22 cellular contexts compared by ENCODE assay signal in genomic region chr2:130251865-130252620, GRCh38. TPM values are rescaled to one million over a fixed set of nuclear protein-coding genes. Genes with fewer than 3 reads are reported as not detected.
A peak's percentile ranks its signal among the peaks of the same experiment; 100 is the strongest.
DNase-seq lines count a peak whose midpoint lies in the region; ATAC-seq, FAIRE-seq and TF ChIP-seq lines count a peak whose summit lies in the region.
"Had no signal": no experiment of that assay in that cellular context is flagged by ENCODE, and none has a peak within 500 bp of the region (broad histone marks: within the 10 kb centered on the region; RNA-seq: fewer than 3 reads in every experiment).

No MANE protein-coding gene starts in this region.

- H3K9me3 ChIP-seq in kidney (ENCODE audit: control insufficient read depth in 1 of 2, low read length in 2 of 2), result no peaks in the 10 kb centered on the region
- H3K9me3 ChIP-seq: neutrophil had no signal

- H3K27me3 Mint-ChIP-seq in activated naive CD8-positive, alpha-beta T cell treated with anti-CD3 and anti-CD28 coated beads, Interleukin-2, amount 50 U/mL, for 24 hours, result peaks cover 40% of the 10 kb centered on the region
- peaks cover 61% of the 10 kb centered on the region for H3K27me3 Mint-ChIP-seq in activated naive CD8-positive, alpha-beta T cell treated with anti-CD3 and anti-CD28 coated beads for 36 hours

- DNase-seq in activated naive CD8-positive, alpha-beta T cell treated with anti-CD3 and anti-CD28 coated beads, Interleukin-2, amount 50 U/mL, for 24 hours, result no peak
- no peak for DNase-seq in activated naive CD8-positive, alpha-beta T cell treated with anti-CD3 and anti-CD28 coated beads for 36 hours
- peak; percentile 10 for DNase-seq in dermis blood vessel endothelial cell
- peak; percentile 66 for DNase-seq in kidney
- DNase-seq in stimulated activated effector memory CD8-positive, alpha-beta T cell treated with anti-CD3 and anti-CD28 coated beads, Interleukin-12 subunit alpha, Interleukin-12 subunit beta, amount 100 ng/mL, for 72 hours (ENCODE audit: low spot score in 2 of 2), result no peak
- DNase-seq in GM10266 (ENCODE audit: extremely low spot score), result no peak
- DNase-seq in amygdala (lab: John Stamatoyannopoulos, UW), result no peak
- DNase-seq in 8988T, result no peak
- DNase-seq: activated T-cell treated with anti-CD3 and anti-CD28 coated beads, Interleukin-2, amount 50 U/mL, for 24 hours; central memory CD4-positive, alpha-beta T cell; endodermal cell; NCI-H1436; NCI-H510A; stimulated activated naive CD4-positive, alpha-beta T cell treated with Interleukin-2 at 50 U/mL for 16 hours had no signal

- no peak for FAIRE-seq in kidney (lab: Jason Lieb, UNC)

- no peaks in the 10 kb centered on the region for H3K9me3 Mint-ChIP-seq in activated naive CD8-positive, alpha-beta T cell treated with anti-CD3 and anti-CD28 coated beads, Interleukin-2, amount 50 U/mL, for 24 hours
- H3K9me3 Mint-ChIP-seq in activated naive CD8-positive, alpha-beta T cell treated with anti-CD3 and anti-CD28 coated beads for 36 hours, result no peaks in the 10 kb centered on the region
- no peaks in the 10 kb centered on the region for H3K9me3 Mint-ChIP-seq in stimulated activated effector memory CD8-positive, alpha-beta T cell treated with anti-CD3 and anti-CD28 coated beads, Interleukin-12 subunit alpha, Interleukin-12 subunit beta, amount 100 ng/mL, for 72 hours
- H3K9me3 Mint-ChIP-seq: activated naive CD4-positive, alpha-beta T cell treated with anti-CD3 and anti-CD28 coated beads, Interleukin-2, amount 50 U/mL, for 72 hours; activated T-cell treated with anti-CD3 and anti-CD28 coated beads, Interleukin-2, amount 50 U/mL, for 24 hours; endodermal cell had no signal

- intact Hi-C loops in kidney (cut with DNase I), result no loop called here

- peak; percentile 42 for ATAC-seq in activated naive CD8-positive, alpha-beta T cell treated with anti-CD3 and anti-CD28 coated beads, Interleukin-2, amount 50 U/mL, for 24 hours
- ATAC-seq in stimulated activated effector memory CD8-positive, alpha-beta T cell treated with anti-CD3 and anti-CD28 coated beads, Interleukin-12 subunit alpha, Interleukin-12 subunit beta, amount 100 ng/mL, for 72 hours, result peak; percentile 23
- ATAC-seq: activated naive CD4-positive, alpha-beta T cell treated with anti-CD3 and anti-CD28 coated beads, Interleukin-2, amount 50 U/mL, for 72 hours had no signal

- no peak overlapping the region for H3K27ac ChIP-seq in kidney (ENCODE audit: low read depth in 2 of 2, low read length in 2 of 2)
- H3K27ac ChIP-seq: HL-60, KMS-11, neutrophil, SK-N-MC had no signal

- H3K4me1 Mint-ChIP-seq in activated naive CD8-positive, alpha-beta T cell treated with anti-CD3 and anti-CD28 coated beads, Interleukin-2, amount 50 U/mL, for 24 hours, result no peaks in the 10 kb centered on the region
- no peaks in the 10 kb centered on the region for H3K4me1 Mint-ChIP-seq in activated naive CD8-positive, alpha-beta T cell treated with anti-CD3 and anti-CD28 coated beads for 36 hours
- no peaks in the 10 kb centered on the region for H3K4me1 Mint-ChIP-seq in stimulated activated effector memory CD8-positive, alpha-beta T cell treated with anti-CD3 and anti-CD28 coated beads, Interleukin-12 subunit alpha, Interleukin-12 subunit beta, amount 100 ng/mL, for 72 hours

- no peaks in the 10 kb centered on the region for H3K4me1 ChIP-seq in kidney (ENCODE audit: control insufficient read depth in 1 of 2, insufficient read depth in 1 of 2, low read depth in 1 of 2, low read length in 2 of 2)

- no peaks in the 10 kb centered on the region for H3K36me3 Mint-ChIP-seq in activated naive CD8-positive, alpha-beta T cell treated with anti-CD3 and anti-CD28 coated beads, Interleukin-2, amount 50 U/mL, for 24 hours (ENCODE audit: low read depth)
- no peaks in the 10 kb centered on the region for H3K36me3 Mint-ChIP-seq in activated naive CD8-positive, alpha-beta T cell treated with anti-CD3 and anti-CD28 coated beads for 36 hours
- H3K36me3 Mint-ChIP-seq in stimulated activated effector memory CD8-positive, alpha-beta T cell treated with anti-CD3 and anti-CD28 coated beads, Interleukin-12 subunit alpha, Interleukin-12 subunit beta, amount 100 ng/mL, for 72 hours, result no peaks in the 10 kb centered on the region
- H3K36me3 Mint-ChIP-seq: activated naive CD4-positive, alpha-beta T cell treated with anti-CD3 and anti-CD28 coated beads, Interleukin-2, amount 50 U/mL, for 72 hours had no signal

- TF ChIP-seq CTCF in kidney (IDR thresholded peaks at IDR 0.05; ENCODE audit: borderline replicate concordance, extremely low read depth, insufficient read depth) (no peak), GM10266 (IDR thresholded peaks at IDR 0.05; ENCODE audit: control insufficient read depth, insufficient read depth, low read depth, missing control alignments) (no peak)

- H3K36me3 ChIP-seq in kidney (ENCODE audit: control insufficient read depth in 1 of 2, insufficient read depth in 2 of 2, low read length in 2 of 2), result no peaks in the 10 kb centered on the region
- H3K36me3 ChIP-seq: neutrophil had no signal

- H3K9ac ChIP-seq in kidney (ENCODE audit: low read length in 2 of 2), result no peak overlapping the region
- H3K9ac ChIP-seq: KMS-11 had no signal

- H3K4me3 ChIP-seq in kidney (ENCODE audit: low read length in 2 of 2), result no peak overlapping the region
- H3K4me3 ChIP-seq: SK-N-MC had no signal

- no peak overlapping the region for H3K27ac Mint-ChIP-seq in activated naive CD8-positive, alpha-beta T cell treated with anti-CD3 and anti-CD28 coated beads, Interleukin-2, amount 50 U/mL, for 24 hours
- no peak overlapping the region for H3K27ac Mint-ChIP-seq in activated naive CD8-positive, alpha-beta T cell treated with anti-CD3 and anti-CD28 coated beads for 36 hours
- no peak overlapping the region for H3K27ac Mint-ChIP-seq in stimulated activated effector memory CD8-positive, alpha-beta T cell treated with anti-CD3 and anti-CD28 coated beads, Interleukin-12 subunit alpha, Interleukin-12 subunit beta, amount 100 ng/mL, for 72 hours
- H3K27ac Mint-ChIP-seq: activated T-cell treated with anti-CD3 and anti-CD28 coated beads, Interleukin-2, amount 50 U/mL, for 24 hours; endodermal cell had no signal

- no peak overlapping the region for H3K4me3 Mint-ChIP-seq in activated naive CD8-positive, alpha-beta T cell treated with anti-CD3 and anti-CD28 coated beads, Interleukin-2, amount 50 U/mL, for 24 hours
- no peak overlapping the region for H3K4me3 Mint-ChIP-seq in activated naive CD8-positive, alpha-beta T cell treated with anti-CD3 and anti-CD28 coated beads for 36 hours
- no peak overlapping the region for H3K4me3 Mint-ChIP-seq in stimulated activated effector memory CD8-positive, alpha-beta T cell treated with anti-CD3 and anti-CD28 coated beads, Interleukin-12 subunit alpha, Interleukin-12 subunit beta, amount 100 ng/mL, for 72 hours
- H3K4me3 Mint-ChIP-seq: activated T-cell treated with anti-CD3 and anti-CD28 coated beads, Interleukin-2, amount 50 U/mL, for 24 hours; endodermal cell had no signal

RNA-seq across cellular contexts. Expression of gene TUBA3E, which starts 53.8 kb away (rescaled TPM):
- total RNA-seq in activated naive CD8-positive, alpha-beta T cell treated with anti-CD3 and anti-CD28 coated beads for 36 hours, result not detected
- total RNA-seq in dermis blood vessel endothelial cell (not detected in 2 replicates), kidney (not detected)
- not detected for polyA plus RNA-seq in kidney (ENCODE audit: insufficient read depth, low read depth, low replicate concordance)
- total RNA-seq: activated naive CD4-positive, alpha-beta T cell treated with anti-CD3 and anti-CD28 coated beads, Interleukin-2, amount 50 U/mL, for 72 hours; endodermal cell; fibroblast of villous mesenchyme; mesenteric fat pad; urinary bladder had no signal
- polyA plus RNA-seq: urinary bladder had no signal

Comparison
In these comparisons a context has a peak if more than half of its experiments do, and no peak if none do; other contexts are left out.
1. DNase-seq: peak in dermis blood vessel endothelial cell (single experiment) and kidney (single experiment); none in activated naive CD8-positive, alpha-beta T cell treated with anti-CD3 and anti-CD28 coated beads, Interleukin-2, amount 50 U/mL, for 24 hours (single experiment), activated naive CD8-positive, alpha-beta T cell treated with anti-CD3 and anti-CD28 coated beads for 36 hours (single experiment), stimulated activated effector memory CD8-positive, alpha-beta T cell treated with anti-CD3 and anti-CD28 coated beads, Interleukin-12 subunit alpha, Interleukin-12 subunit beta, amount 100 ng/mL, for 72 hours (0 of 2), GM10266 (single experiment), amygdala (0 of 56) and 8988T (single experiment).